Comparison of ENCODE assay signal across 1 cellular context in genomic region chr6:19369770-19370169, GRCh38.
TF ChIP-seq lines count a peak whose summit lies in the region.

No MANE protein-coding gene starts in this region.

TF ChIP-seq in GM23338, 12 proteins besides CTCF, POLR2A, EP300 and RAD21 (continued from another document):
- TF ChIP-seq, protein P1, sequence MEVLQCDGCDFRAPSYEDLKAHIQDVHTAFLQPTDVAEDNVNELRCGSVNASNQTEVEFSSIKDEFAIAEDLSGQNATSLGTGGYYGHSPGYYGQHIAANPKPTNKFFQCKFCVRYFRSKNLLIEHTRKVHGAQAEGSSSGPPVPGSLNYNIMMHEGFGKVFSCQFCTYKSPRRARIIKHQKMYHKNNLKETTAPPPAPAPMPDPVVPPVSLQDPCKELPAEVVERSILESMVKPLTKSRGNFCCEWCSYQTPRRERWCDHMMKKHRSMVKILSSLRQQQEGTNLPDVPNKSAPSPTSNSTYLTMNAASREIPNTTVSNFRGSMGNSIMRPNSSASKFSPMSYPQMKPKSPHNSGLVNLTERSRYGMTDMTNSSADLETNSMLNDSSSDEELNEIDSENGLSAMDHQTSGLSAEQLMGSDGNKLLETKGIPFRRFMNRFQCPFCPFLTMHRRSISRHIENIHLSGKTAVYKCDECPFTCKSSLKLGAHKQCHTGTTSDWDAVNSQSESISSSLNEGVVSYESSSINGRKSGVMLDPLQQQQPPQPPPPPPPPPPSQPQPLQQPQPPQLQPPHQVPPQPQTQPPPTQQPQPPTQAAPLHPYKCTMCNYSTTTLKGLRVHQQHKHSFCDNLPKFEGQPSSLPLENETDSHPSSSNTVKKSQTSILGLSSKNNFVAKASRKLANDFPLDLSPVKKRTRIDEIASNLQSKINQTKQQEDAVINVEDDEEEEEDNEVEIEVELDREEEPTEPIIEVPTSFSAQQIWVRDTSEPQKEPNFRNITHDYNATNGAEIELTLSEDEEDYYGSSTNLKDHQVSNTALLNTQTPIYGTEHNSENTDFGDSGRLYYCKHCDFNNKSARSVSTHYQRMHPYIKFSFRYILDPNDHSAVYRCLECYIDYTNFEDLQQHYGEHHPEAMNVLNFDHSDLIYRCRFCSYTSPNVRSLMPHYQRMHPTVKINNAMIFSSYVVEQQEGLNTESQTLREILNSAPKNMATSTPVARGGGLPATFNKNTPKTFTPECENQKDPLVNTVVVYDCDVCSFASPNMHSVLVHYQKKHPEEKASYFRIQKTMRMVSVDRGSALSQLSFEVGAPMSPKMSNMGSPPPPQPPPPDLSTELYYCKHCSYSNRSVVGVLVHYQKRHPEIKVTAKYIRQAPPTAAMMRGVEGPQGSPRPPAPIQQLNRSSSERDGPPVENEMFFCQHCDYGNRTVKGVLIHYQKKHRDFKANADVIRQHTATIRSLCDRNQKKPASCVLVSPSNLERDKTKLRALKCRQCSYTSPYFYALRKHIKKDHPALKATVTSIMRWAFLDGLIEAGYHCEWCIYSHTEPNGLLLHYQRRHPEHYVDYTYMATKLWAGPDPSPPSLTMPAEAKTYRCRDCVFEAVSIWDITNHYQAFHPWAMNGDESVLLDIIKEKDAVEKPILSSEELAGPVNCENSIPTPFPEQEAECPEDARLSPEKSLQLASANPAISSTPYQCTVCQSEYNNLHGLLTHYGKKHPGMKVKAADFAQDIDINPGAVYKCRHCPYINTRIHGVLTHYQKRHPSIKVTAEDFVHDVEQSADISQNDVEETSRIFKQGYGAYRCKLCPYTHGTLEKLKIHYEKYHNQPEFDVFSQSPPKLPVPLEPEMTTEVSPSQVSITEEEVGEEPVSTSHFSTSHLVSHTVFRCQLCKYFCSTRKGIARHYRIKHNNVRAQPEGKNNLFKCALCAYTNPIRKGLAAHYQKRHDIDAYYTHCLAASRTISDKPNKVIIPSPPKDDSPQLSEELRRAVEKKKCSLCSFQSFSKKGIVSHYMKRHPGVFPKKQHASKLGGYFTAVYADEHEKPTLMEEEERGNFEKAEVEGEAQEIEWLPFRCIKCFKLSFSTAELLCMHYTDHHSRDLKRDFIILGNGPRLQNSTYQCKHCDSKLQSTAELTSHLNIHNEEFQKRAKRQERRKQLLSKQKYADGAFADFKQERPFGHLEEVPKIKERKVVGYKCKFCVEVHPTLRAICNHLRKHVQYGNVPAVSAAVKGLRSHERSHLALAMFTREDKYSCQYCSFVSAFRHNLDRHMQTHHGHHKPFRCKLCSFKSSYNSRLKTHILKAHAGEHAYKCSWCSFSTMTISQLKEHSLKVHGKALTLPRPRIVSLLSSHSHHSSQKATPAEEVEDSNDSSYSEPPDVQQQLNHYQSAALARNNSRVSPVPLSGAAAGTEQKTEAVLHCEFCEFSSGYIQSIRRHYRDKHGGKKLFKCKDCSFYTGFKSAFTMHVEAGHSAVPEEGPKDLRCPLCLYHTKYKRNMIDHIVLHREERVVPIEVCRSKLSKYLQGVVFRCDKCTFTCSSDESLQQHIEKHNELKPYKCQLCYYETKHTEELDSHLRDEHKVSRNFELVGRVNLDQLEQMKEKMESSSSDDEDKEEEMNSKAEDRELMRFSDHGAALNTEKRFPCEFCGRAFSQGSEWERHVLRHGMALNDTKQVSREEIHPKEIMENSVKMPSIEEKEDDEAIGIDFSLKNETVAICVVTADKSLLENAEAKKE (CRISPR knock-in tag; IDR thresholded peaks at IDR 0.05) = no peak
